1 cellular context compared by ENCODE assay signal in genomic region chr22:42910221-42910942, GRCh38.
TF ChIP-seq lines count a peak whose summit lies in the region.

No MANE protein-coding gene starts in this region.

TF ChIP-seq in HCT116, 20 proteins besides CTCF, POLR2A, EP300 and RAD21 (continued from another document):
- TF ChIP-seq TCF7L2 (IDR thresholded peaks at IDR 0.05; ENCODE audit: borderline replicate concordance, extremely low read depth, insufficient read depth, insufficient read length) (no peak), ZBTB33 (IDR thresholded peaks at IDR 0.05; ENCODE audit: extremely low read depth, insufficient replicate concordance, low read length) (no peak), ELF1 (IDR thresholded peaks at IDR 0.05; ENCODE audit: borderline replicate concordance, low read depth) (no peak), EGR1 (IDR thresholded peaks at IDR 0.05; ENCODE audit: low read depth) (no peak), FOSL1 (IDR thresholded peaks at IDR 0.05; ENCODE audit: low read depth) (no peak)
TF ChIP-seq in HCT116: peak in this region for 0.
